ENCODE assay signal across 14 cellular contexts in genomic region chr5:67807116-67807888, GRCh38.
A peak's percentile ranks its signal among the peaks of the same experiment; 100 is the strongest.
DNase-seq lines count a peak whose midpoint lies in the region; ATAC-seq, FAIRE-seq and TF ChIP-seq lines count a peak whose summit lies in the region.
"Had no signal": no experiment of that assay in that cellular context is flagged by ENCODE, and none has a peak within 500 bp of the region (broad histone marks: within the 10 kb centered on the region; RNA-seq: fewer than 3 reads in every experiment).

No MANE protein-coding gene starts in this region.

- no peak overlapping the region for H3K4me3 Mint-ChIP-seq in chondrocyte (ENCODE audit: unreplicated experiment)
- H3K4me3 Mint-ChIP-seq: GM23338, neural crest cell had no signal

- no peak overlapping the region for H3K27ac Mint-ChIP-seq in chondrocyte (ENCODE audit: unreplicated experiment)

- H3K4me3 ChIP-seq in GM12865 (ENCODE audit: low read depth, low read length): no peak overlapping the region
- no peak overlapping the region for H3K4me3 ChIP-seq in left ventricle myocardium inferior
- H3K4me3 ChIP-seq in adrenal gland: no peak overlapping the region
- H3K4me3 ChIP-seq: body of pancreas, GM23338 had no signal

- no peak for FAIRE-seq in D721Med (lab: Jason Lieb, UNC)

- H3K27ac ChIP-seq in left ventricle myocardium inferior (replicated peaks) (peak overlapping the region; percentile 90), adrenal gland (no peak overlapping the region)
- H3K27ac ChIP-seq: body of pancreas, C4-2B, epithelial cell of prostate had no signal

- 83 to 94% (median 85%) methylated on average over 4 of the region's 4 CpGs for WGBS in adrenal gland, 4 donors

- peaks cover 40% of the 10 kb centered on the region for H3K4me1 ChIP-seq in left ventricle myocardium inferior
- no peaks in the 10 kb centered on the region for H3K4me1 ChIP-seq in adrenal gland (replicated peaks in 1 of 2)
- H3K4me1 ChIP-seq: body of pancreas had no signal

- H3K36me3 Mint-ChIP-seq in chondrocyte (ENCODE audit: low read depth): no peaks in the 10 kb centered on the region

- no peaks in the 10 kb centered on the region for H3K27me3 Mint-ChIP-seq in chondrocyte (ENCODE audit: low read depth)

- H3K9me3 Mint-ChIP-seq in chondrocyte (ENCODE audit: low read depth): no peaks in the 10 kb centered on the region

- intact Hi-C loops in left ventricle myocardium inferior (cut with micrococcal nuclease) (no loop called here), adrenal gland (cut with DNase I) (no loop called here)

- TF ChIP-seq CTCF in GM12865 (IDR thresholded peaks at IDR 0.05; ENCODE audit: insufficient read depth, low read depth, low read length, missing control alignments) (no peak), left ventricle myocardium inferior (IDR thresholded peaks at IDR 0.05; ENCODE audit: borderline replicate concordance) (no peak), D721Med (IDR thresholded peaks at IDR 0.05; ENCODE audit: insufficient read depth, missing control alignments) (no peak), chondrocyte (IDR thresholded peaks at IDR 0.05) (no peak), adrenal gland (IDR thresholded peaks at IDR 0.05) (no peak)

- peaks cover 51% of the 10 kb centered on the region for H3K4me1 Mint-ChIP-seq in chondrocyte (ENCODE audit: low read depth)
- H3K4me1 Mint-ChIP-seq: neural crest cell had no signal

- TF ChIP-seq POLR2A in adrenal gland (IDR thresholded peaks at IDR 0.05): no peak

- H3K9me3 ChIP-seq in left ventricle myocardium inferior (replicated peaks): no peaks in the 10 kb centered on the region
- no peaks in the 10 kb centered on the region for H3K9me3 ChIP-seq in adrenal gland (replicated peaks in 1 of 3)
- H3K9me3 ChIP-seq: body of pancreas had no signal

- ATAC-seq in GM19463 (IDR thresholded peaks at IDR 0.05; ENCODE audit: unreplicated experiment) (peak; percentile 53), HG03175 (IDR thresholded peaks at IDR 0.05; ENCODE audit: unreplicated experiment) (peak; percentile 61)
- ATAC-seq: body of pancreas had no signal

- DNase-seq in GM12865 (ENCODE audit: low read depth) (peak; percentile 34), left ventricle myocardium inferior (no peak), D721Med (ENCODE audit: insufficient read length, low spot score) (no peak), chondrocyte (ENCODE audit: low spot score) (no peak), adrenal gland (no peak)
- no peak for DNase-seq in effector CD8-positive, alpha-beta T cell (lab: John Stamatoyannopoulos, UW)
- DNase-seq: body of pancreas, NCI-H2081 treated with DMSO at 0.1 percent for 48 hours had no signal

- H3K36me3 ChIP-seq in left ventricle myocardium inferior (no peaks in the 10 kb centered on the region), adrenal gland (replicated peaks in 1 of 2) (no peaks in the 10 kb centered on the region)

- H3K27me3 ChIP-seq in left ventricle myocardium inferior (ENCODE audit: low read depth): no peaks in the 10 kb centered on the region
- H3K27me3 ChIP-seq in adrenal gland: no peaks in the 10 kb centered on the region
- H3K27me3 ChIP-seq: body of pancreas had no signal
